In the genomic region with DNA sequence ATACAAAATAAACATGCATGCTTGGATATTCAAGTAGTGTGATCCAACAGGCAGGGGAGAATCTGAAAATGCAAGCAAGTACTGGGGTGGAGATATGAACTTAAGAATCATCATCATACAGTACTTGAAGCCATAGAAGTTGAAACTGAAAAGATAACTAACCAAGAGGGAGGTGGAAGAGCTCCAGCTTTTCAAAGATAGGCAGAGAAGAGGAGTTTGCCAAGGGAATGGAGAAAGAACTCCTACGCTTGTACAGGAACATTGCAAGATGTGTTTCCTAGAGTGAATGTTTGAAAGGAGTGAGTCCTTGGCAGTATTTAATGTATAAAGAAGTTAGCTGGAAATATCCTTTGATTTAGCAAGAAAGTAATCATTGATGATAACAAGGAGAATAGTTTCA, we compare ENCODE assay signal across 22 cellular contexts.
DNase-seq lines count a peak whose midpoint lies in the region; ATAC-seq and TF ChIP-seq lines count a peak whose summit lies in the region.
"Had no signal": no experiment of that assay in that cellular context is flagged by ENCODE, and none has a peak within 500 bp of the region (broad histone marks: within the 10 kb centered on the region; RNA-seq: fewer than 3 reads in every experiment).

No MANE protein-coding gene starts in this region.

- no peak overlapping the region for H3K4me3 ChIP-seq in fibroblast of pulmonary artery (replicated peaks; ENCODE audit: low read depth, low read length)
- H3K4me3 ChIP-seq: A549, BLaER1, GM12878 had no signal

- no peak for TF ChIP-seq POLR2A in GM18505 (IDR thresholded peaks at IDR 0.05; ENCODE audit: borderline replicate concordance, extremely low read depth, insufficient read depth, insufficient read length)

- no peak for TF ChIP-seq CTCF in fibroblast of pulmonary artery (IDR thresholded peaks at IDR 0.05; ENCODE audit: low read length, missing control alignments)
- no peak for TF ChIP-seq CTCF in omental fat pad (IDR thresholded peaks at IDR 0.05)

- DNase-seq in NCI-H226 (peak; percentile 19), fibroblast of pulmonary artery (ENCODE audit: low read depth) (peak; percentile 50), omental fat pad (ENCODE audit: low spot score) (no peak)
- no peak for DNase-seq in stimulated activated naive CD4-positive, alpha-beta T cell (lab: John Stamatoyannopoulos, UW)
- DNase-seq: BE2C; C1 segment of cervical spinal cord; CD4-positive, alpha-beta memory T cell; CD4-positive, CD25-positive, alpha-beta regulatory T cell; CD8-positive, alpha-beta memory T cell; COR-L47; DMS 273 treated with DMSO at 0.1 percent for 48 hours; DMS153; DMS53; DMS79; DND-41; EL; GDM1 had no signal

- ATAC-seq in omental fat pad (ENCODE audit: low FRiP score): peak; percentile 73
- ATAC-seq in HG03521 (IDR thresholded peaks at IDR 0.05; ENCODE audit: unreplicated experiment): no peak
- no peak for ATAC-seq in GM18505 (IDR thresholded peaks at IDR 0.05; ENCODE audit: unreplicated experiment)
- ATAC-seq: A549, GM12878 had no signal

Comparison
In these comparisons a context has a peak if more than half of its experiments do, and no peak if none do; other contexts are left out.
1. DNase-seq: peak in NCI-H226 (single experiment) and fibroblast of pulmonary artery (single experiment); none in omental fat pad (single experiment) and stimulated activated naive CD4-positive, alpha-beta T cell (0 of 6).